ENCODE assay signal across 19 cellular contexts in the genomic region with DNA sequence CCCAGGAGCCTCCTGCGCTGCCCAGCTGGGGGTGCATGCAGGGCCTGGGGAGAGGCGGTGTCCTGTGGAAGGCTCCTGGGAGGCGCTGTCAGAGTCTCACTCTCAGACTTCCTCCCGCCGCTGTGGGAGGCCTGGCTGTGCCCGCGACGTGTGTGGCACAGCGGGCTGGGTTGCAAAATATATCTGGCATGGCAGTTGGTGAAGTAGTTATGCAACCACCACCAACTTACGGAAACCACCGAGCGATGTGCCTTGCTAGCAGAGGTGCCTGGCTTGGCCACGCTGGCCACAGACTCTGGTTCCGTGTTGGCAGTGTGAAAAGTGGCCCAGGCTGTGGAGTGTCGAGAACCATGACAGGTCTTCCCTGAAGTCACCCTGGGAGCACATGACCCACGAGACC. TPM values are rescaled to one million over a fixed set of nuclear protein-coding genes. Genes with fewer than 3 reads are reported as not detected.
"Had no signal": no experiment of that assay in that cellular context is flagged by ENCODE, and none has a peak within 500 bp of the region (broad histone marks: within the 10 kb centered on the region; RNA-seq: fewer than 3 reads in every experiment).

No MANE protein-coding gene starts in this region.

- H3K27ac ChIP-seq: right atrium auricular region, tibial artery had no signal

- H3K4me1 ChIP-seq: right atrium auricular region, tibial artery had no signal

- ATAC-seq: T-helper 17 cell had no signal

- H3K36me3 ChIP-seq: right atrium auricular region, tibial artery had no signal

- DNase-seq: activated CD4-positive, alpha-beta T cell treated with anti-CD3 and anti-CD28 coated beads, Interleukin-2, amount 50 U/mL, for 1 hour; activated CD4-positive, CD25-positive, alpha-beta regulatory T cell; activated naive CD4-positive, alpha-beta T cell treated with anti-CD3 and anti-CD28 coated beads, Interleukin-2, amount 50 U/mL, for 16 hours; activated T-cell treated with anti-CD3 and anti-CD28 coated beads for 4 hours; amniotic stem cell; cortex of kidney; midbrain; naive B cell; small intestine; T-helper 17 cell; tibial artery had no signal

- H3K27me3 ChIP-seq: right atrium auricular region had no signal

- H3K9me3 ChIP-seq: right atrium auricular region, tibial artery had no signal

- H3K4me1 Mint-ChIP-seq: brain; central memory CD8-positive, alpha-beta T cell; naive B cell; T-helper 17 cell had no signal

- H3K9me3 Mint-ChIP-seq: activated T-helper 2 cell treated with anti-CD3 and anti-CD28 coated beads, Interferon-gamma antibody, Interleukin-2, Interleukin-4, amounts not matched to agents 10 μg/mL and 5 μg/mL and 100 μg/mL, durations not matched to agents 14 hours and 24 hours and 36 hours; brain; central memory CD8-positive, alpha-beta T cell had no signal

- H3K27ac Mint-ChIP-seq: activated T-helper 2 cell treated with anti-CD3 and anti-CD28 coated beads, Interferon-gamma antibody, Interleukin-2, Interleukin-4, amounts not matched to agents 10 μg/mL and 5 μg/mL and 100 μg/mL, durations not matched to agents 14 hours and 24 hours and 36 hours; brain; T-helper 17 cell had no signal

- H3K4me3 ChIP-seq: lung, right atrium auricular region, tibial artery had no signal

- H3K4me3 Mint-ChIP-seq: brain; central memory CD8-positive, alpha-beta T cell; naive B cell; T-helper 17 cell had no signal

- H3K36me3 Mint-ChIP-seq: brain, naive B cell had no signal

RNA-seq across cellular contexts. Expression of a gene that starts 56.9 kb away (rescaled TPM):
- total RNA-seq: activated CD8-positive, alpha-beta memory T cell treated with anti-CD3 and anti-CD28 coated beads for 36 hours; activated T-helper 2 cell treated with anti-CD3 and anti-CD28 coated beads, Interferon-gamma antibody, Interleukin-2, Interleukin-4, amounts not matched to agents 10 μg/mL and 5 μg/mL and 100 μg/mL, durations not matched to agents 14 hours and 24 hours and 36 hours; epithelial cell of proximal tubule; lung; posterior vena cava; right atrium auricular region; T-helper 17 cell had no signal
- polyA plus RNA-seq: lung, small intestine had no signal
